ENCODE assay signal across 10 cellular contexts in genomic region chr2:182949572-182950189, GRCh38.
DNase-seq lines count a peak whose midpoint lies in the region; ATAC-seq and TF ChIP-seq lines count a peak whose summit lies in the region.
"Had no signal": no experiment of that assay in that cellular context is flagged by ENCODE, and none has a peak within 500 bp of the region (broad histone marks: within the 10 kb centered on the region; RNA-seq: fewer than 3 reads in every experiment).

No MANE protein-coding gene starts in this region.

- in situ Hi-C loops in brain microvascular endothelial cell (cut with HindIII; ENCODE audit: low pct_ligation_motif_present, low sequenced_read_pairs) = no loop called here

- no peaks in the 10 kb centered on the region for H3K27me3 ChIP-seq in brain microvascular endothelial cell (replicated peaks)

- no peak for TF ChIP-seq POLR2A in NB4 (IDR thresholded peaks at IDR 0.05; ENCODE audit: extremely low read depth, insufficient read length)

- H3K36me3 ChIP-seq in brain microvascular endothelial cell (replicated peaks) = peaks cover 4% of the 10 kb centered on the region

- H3K4me3 ChIP-seq in NB4 (ENCODE audit: low read depth, low read length) = no peak overlapping the region
- no peak overlapping the region for H3K4me3 ChIP-seq in brain microvascular endothelial cell (ENCODE audit: low read depth, low read length)

- TF ChIP-seq CTCF in NB4 (IDR thresholded peaks at IDR 0.05; ENCODE audit: low read depth, low read length) (no peak), brain microvascular endothelial cell (IDR thresholded peaks at IDR 0.05; ENCODE audit: low read depth, low read length, missing control alignments) (no peak)

- peak; percentile 48 for ATAC-seq in GM19324 (IDR thresholded peaks at IDR 0.05; ENCODE audit: low FRiP score, unreplicated experiment)
- ATAC-seq: activated T-cell treated with anti-CD3 and anti-CD28 coated beads, Interleukin-2, amount 50 U/mL, for 4 hours had no signal

- peak overlapping the region; percentile 48 for H3K27ac ChIP-seq in brain microvascular endothelial cell

- DNase-seq in NB4 (ENCODE audit: low read depth) (peak; percentile 12), brain microvascular endothelial cell (peak; percentile 68), lung microvascular endothelial cell (ENCODE audit: low read depth in 2 of 2) (peak; percentile 36 to 54), mucosa of gallbladder (ENCODE audit: low spot score) (no peak), NCI-H2196 (lab: John Stamatoyannopoulos, UW; ENCODE audit: unreplicated experiment) (no peak)
- DNase-seq in activated naive CD4-positive, alpha-beta T cell treated with Interleukin-2 at 50 U/mL for 16 hours = no peak
- no peak for DNase-seq in stimulated activated CD4-positive, alpha-beta T cell treated with anti-CD3 and anti-CD28 coated beads, Interleukin-1b, Interleukin-23, amount 100 ng/mL, for 48 hours
- DNase-seq: activated T-cell treated with anti-CD3 and anti-CD28 coated beads, Interleukin-2, amount 50 U/mL, for 4 hours; NCI-H1105 treated with DMSO at 0.1 percent for 48 hours had no signal

Comparison
In these comparisons a context has a peak if more than half of its experiments do, and no peak if none do; other contexts are left out.
1. DNase-seq: peak in NB4 (single experiment), brain microvascular endothelial cell (single experiment) and lung microvascular endothelial cell (2 of 2); none in mucosa of gallbladder (single experiment), activated naive CD4-positive, alpha-beta T cell treated with Interleukin-2 at 50 U/mL for 16 hours (single experiment), stimulated activated CD4-positive, alpha-beta T cell treated with anti-CD3 and anti-CD28 coated beads, Interleukin-1b, Interleukin-23, amount 100 ng/mL, for 48 hours (single experiment) and NCI-H2196 (single experiment).